In genomic region chr11:6483015-6483414, GRCh38 we compare ENCODE assay signal across 15 cellular contexts. TPM values are rescaled to one million over a fixed set of nuclear protein-coding genes. Genes with fewer than 3 reads are reported as not detected.
A peak's percentile ranks its signal among the peaks of the same experiment; 100 is the strongest.
DNase-seq lines count a peak whose midpoint lies in the region; ATAC-seq lines count a peak whose summit lies in the region.
"Had no signal": no experiment of that assay in that cellular context is flagged by ENCODE, and none has a peak within 500 bp of the region (broad histone marks: within the 10 kb centered on the region; RNA-seq: fewer than 3 reads in every experiment).

No MANE protein-coding gene starts in this region.

- H2AK5ac ChIP-seq in mesenchymal stem cell (ENCODE audit: low read length, severe bottlenecking) = no peak overlapping the region

- H2AFZ ChIP-seq in mesenchymal stem cell (ENCODE audit: low read depth, low read length) = no peak overlapping the region

- H3K36me3 ChIP-seq in mesenchymal stem cell (ENCODE audit: control insufficient read depth in 1 of 2, insufficient read depth in 2 of 2, low read depth in 1 of 2, low read length in 2 of 2) = peaks cover 22 to 79% of the 10 kb centered on the region in 2 experiments

- H3K4me3 Mint-ChIP-seq in stimulated activated naive CD8-positive, alpha-beta T cell treated with anti-CD3 and anti-CD28 coated beads, Interleukin-15, Interleukin-2, amounts not matched to agents 100 ng/mL and 50 ng/mL, for 24 hours = peak overlapping the region; percentile 95

- no peak overlapping the region for H3K18ac ChIP-seq in mesenchymal stem cell (ENCODE audit: low read depth in 1 of 2, low read length in 2 of 2)

- H3K4me3 ChIP-seq in mesenchymal stem cell (ENCODE audit: insufficient read depth in 1 of 2, low read depth in 1 of 2, low read length in 2 of 2) = peak overlapping the region in 1 of 2 experiments; percentile 96

- no peak overlapping the region for H3K4ac ChIP-seq in mesenchymal stem cell (ENCODE audit: low read depth in 1 of 2, low read length in 2 of 2)

- H3K9me3 ChIP-seq in mesenchymal stem cell (ENCODE audit: control insufficient read depth, low read length) = no peaks in the 10 kb centered on the region
- H3K9me3 ChIP-seq: ascending aorta, suprapubic skin had no signal

- H2BK120ac ChIP-seq in mesenchymal stem cell (ENCODE audit: low read depth, low read length) = no peak overlapping the region

- no peaks in the 10 kb centered on the region for H3K27me3 Mint-ChIP-seq in stimulated activated naive CD8-positive, alpha-beta T cell treated with anti-CD3 and anti-CD28 coated beads, Interleukin-15, Interleukin-2, amounts not matched to agents 100 ng/mL and 50 ng/mL, for 24 hours

- H3K9ac ChIP-seq in mesenchymal stem cell (ENCODE audit: low read length) = peak overlapping the region; percentile 96

- peaks cover 24% of the 10 kb centered on the region for H3K36me3 Mint-ChIP-seq in stimulated activated naive CD8-positive, alpha-beta T cell treated with anti-CD3 and anti-CD28 coated beads, Interleukin-15, Interleukin-2, amounts not matched to agents 100 ng/mL and 50 ng/mL, for 24 hours (ENCODE audit: low read depth)
- H3K36me3 Mint-ChIP-seq in activated naive CD4-positive, alpha-beta T cell treated with anti-CD3 and anti-CD28 coated beads, Interleukin-2, amount 50 U/mL, for 72 hours = peaks cover 14 to 24% of the 10 kb centered on the region in 2 donors

- peak overlapping the region; percentile 96 for H3K27ac Mint-ChIP-seq in stimulated activated naive CD8-positive, alpha-beta T cell treated with anti-CD3 and anti-CD28 coated beads, Interleukin-15, Interleukin-2, amounts not matched to agents 100 ng/mL and 50 ng/mL, for 24 hours
- H3K27ac Mint-ChIP-seq in activated naive CD4-positive, alpha-beta T cell treated with anti-CD3 and anti-CD28 coated beads, Interleukin-2, amount 50 U/mL, for 72 hours = peak overlapping the region; percentile 97 to 99

- H4K91ac ChIP-seq in mesenchymal stem cell (ENCODE audit: low read length) = no peak overlapping the region

- no peak overlapping the region for H2BK5ac ChIP-seq in mesenchymal stem cell (ENCODE audit: low read depth, low read length, poor library complexity, severe bottlenecking)

- no peak overlapping the region for H3K23ac ChIP-seq in mesenchymal stem cell (ENCODE audit: low read length in 2 of 2)

- no peak overlapping the region for H2BK12ac ChIP-seq in mesenchymal stem cell (ENCODE audit: low read length in 2 of 2)

- peaks cover 47% of the 10 kb centered on the region for H3K4me1 Mint-ChIP-seq in stimulated activated naive CD8-positive, alpha-beta T cell treated with anti-CD3 and anti-CD28 coated beads, Interleukin-15, Interleukin-2, amounts not matched to agents 100 ng/mL and 50 ng/mL, for 24 hours (ENCODE audit: low read depth)

- no peak for ATAC-seq in stimulated activated naive CD8-positive, alpha-beta T cell treated with anti-CD3 and anti-CD28 coated beads, Interleukin-15, Interleukin-2, amounts not matched to agents 100 U/mL and 50 U/mL, for 24 hours
- ATAC-seq in activated naive CD4-positive, alpha-beta T cell treated with anti-CD3 and anti-CD28 coated beads, Interleukin-2, amount 50 U/mL, for 72 hours = no peak
- ATAC-seq in esophagus mucosa (no peak), HG02840 (IDR thresholded peaks at IDR 0.05; ENCODE audit: low FRiP score, unreplicated experiment) (no peak)

- no peak overlapping the region for H3K27ac ChIP-seq in mesenchymal stem cell (ENCODE audit: low read length, poor library complexity, severe bottlenecking)
- H3K27ac ChIP-seq: suprapubic skin had no signal

- WGBS in mesenchymal stem cell = 97% methylated on average over 6 of the region's 6 CpGs

- H3K27me3 ChIP-seq in mesenchymal stem cell (ENCODE audit: control insufficient read depth in 1 of 2, insufficient read depth in 1 of 2, low read length in 2 of 2) = no peaks in the 10 kb centered on the region
- H3K27me3 ChIP-seq: ascending aorta, suprapubic skin had no signal

- no peak overlapping the region for H4K8ac ChIP-seq in mesenchymal stem cell (ENCODE audit: low read length)

- no peak overlapping the region for H3K4me2 ChIP-seq in mesenchymal stem cell (ENCODE audit: low read length, poor library complexity, severe bottlenecking)

- no peak overlapping the region for H3K14ac ChIP-seq in mesenchymal stem cell (ENCODE audit: low read length in 2 of 2)

- H2BK15ac ChIP-seq in mesenchymal stem cell (ENCODE audit: low read depth, poor library complexity, severe bottlenecking) = no peak overlapping the region

- peaks cover 36% of the 10 kb centered on the region for H3K79me1 ChIP-seq in mesenchymal stem cell (replicated peaks; ENCODE audit: low read length, poor library complexity, severe bottlenecking)

- DNase-seq in stimulated activated naive CD8-positive, alpha-beta T cell treated with anti-CD3 and anti-CD28 coated beads, Interleukin-15, Interleukin-2, amounts not matched to agents 100 U/mL and 50 U/mL, for 24 hours = no peak
- no peak for DNase-seq in activated naive CD4-positive, alpha-beta T cell treated with anti-CD3 and anti-CD28 coated beads, Interleukin-2, amount 50 U/mL, for 72 hours (ENCODE audit: low spot score in 2 of 2)
- DNase-seq in mesenchymal stem cell = no peak
- DNase-seq in SKM-1 treated with dmso at 0.1 percent for 144 hours (lab: John Stamatoyannopoulos, UW; ENCODE audit: unreplicated experiment) = no peak
- DNase-seq in DMS 273 treated with DMSO at 0.1 percent for 48 hours (lab: John Stamatoyannopoulos, UW) = no peak
- DNase-seq: activated CD4-positive, CD25-positive, alpha-beta regulatory T cell treated with anti-CD3 and anti-CD28 coated beads, Interleukin-2, amount 50 U/mL, for 72 hours; GOT3; KG1; NCI-H2171 treated with DMSO at 0.1 percent for 48 hours; RPMI8226 had no signal

- no peaks in the 10 kb centered on the region for H3K9me3 Mint-ChIP-seq in stimulated activated naive CD8-positive, alpha-beta T cell treated with anti-CD3 and anti-CD28 coated beads, Interleukin-15, Interleukin-2, amounts not matched to agents 100 ng/mL and 50 ng/mL, for 24 hours
- H3K9me3 Mint-ChIP-seq in activated naive CD4-positive, alpha-beta T cell treated with anti-CD3 and anti-CD28 coated beads, Interleukin-2, amount 50 U/mL, for 72 hours = no peaks in the 10 kb centered on the region

- peaks cover 13% of the 10 kb centered on the region for H3K4me1 ChIP-seq in mesenchymal stem cell (ENCODE audit: control insufficient read depth, insufficient read depth, low read depth, low read length)

RNA-seq across cellular contexts. Expression of gene TIMM10B, which starts 1.7 kb away (rescaled TPM):
- total RNA-seq in activated naive CD4-positive, alpha-beta T cell treated with anti-CD3 and anti-CD28 coated beads, Interleukin-2, amount 50 U/mL, for 72 hours = 10 to 100 TPM; 36.9 to 38.3 TPM
- polyA plus RNA-seq in mesenchymal stem cell (2013, experiment 1 of 2) = 44.6 TPM
- polyA plus RNA-seq in mesenchymal stem cell (2013, experiment 2 of 2) = 48.4 TPM
- total RNA-seq in esophagus mucosa = 24.8 TPM

RNA-seq across cellular contexts. Expression of gene ARFIP2, which starts 1.9 kb away (rescaled TPM):
- total RNA-seq in activated naive CD4-positive, alpha-beta T cell treated with anti-CD3 and anti-CD28 coated beads, Interleukin-2, amount 50 U/mL, for 72 hours = 10 to 100 TPM; 47.1 to 59.9 TPM
- 47.6 TPM for polyA plus RNA-seq in mesenchymal stem cell (2013, experiment 1 of 2)
- 46.2 TPM for polyA plus RNA-seq in mesenchymal stem cell (2013, experiment 2 of 2)
- 36.3 TPM for total RNA-seq in esophagus mucosa

RNA-seq across cellular contexts. Expression of gene TRIM3, which starts 9.3 kb away (rescaled TPM):
- 10 to 100 TPM in 1 of 2 donors, 1 to 10 TPM in 1; 4.7 to 19.0 TPM for total RNA-seq in activated naive CD4-positive, alpha-beta T cell treated with anti-CD3 and anti-CD28 coated beads, Interleukin-2, amount 50 U/mL, for 72 hours
- polyA plus RNA-seq in mesenchymal stem cell (2013, experiment 1 of 2) = 16.3 TPM
- polyA plus RNA-seq in mesenchymal stem cell (2013, experiment 2 of 2) = 14.9 TPM
- 2.7 TPM for total RNA-seq in esophagus mucosa

RNA-seq across cellular contexts. Expression of gene DNHD1, which starts 14.1 kb away (rescaled TPM):
- 10 to 100 TPM; 22.4 to 38.5 TPM for total RNA-seq in activated naive CD4-positive, alpha-beta T cell treated with anti-CD3 and anti-CD28 coated beads, Interleukin-2, amount 50 U/mL, for 72 hours
- 1.4 TPM for polyA plus RNA-seq in mesenchymal stem cell (2013, experiment 1 of 2)
- 1.4 TPM for polyA plus RNA-seq in mesenchymal stem cell (2013, experiment 2 of 2)
- total RNA-seq in esophagus mucosa = 4.9 TPM

RNA-seq across cellular contexts. Expression of gene HPX, which starts 42.2 kb away (rescaled TPM):
- under 1 TPM; 0.41 to 0.55 TPM for total RNA-seq in activated naive CD4-positive, alpha-beta T cell treated with anti-CD3 and anti-CD28 coated beads, Interleukin-2, amount 50 U/mL, for 72 hours
- 0.43 TPM for polyA plus RNA-seq in mesenchymal stem cell (2013, experiment 1 of 2)
- polyA plus RNA-seq in mesenchymal stem cell (2013, experiment 2 of 2) = 0.41 TPM
- total RNA-seq in esophagus mucosa = 0.64 TPM
